In genomic region chr9:113522419-113522818, GRCh38 we compare ENCODE assay signal across 13 cellular contexts. TPM values are rescaled to one million over a fixed set of nuclear protein-coding genes. Genes with fewer than 3 reads are reported as not detected.
DNase-seq lines count a peak whose midpoint lies in the region; ATAC-seq and TF ChIP-seq lines count a peak whose summit lies in the region.
"Had no signal": no experiment of that assay in that cellular context is flagged by ENCODE, and none has a peak within 500 bp of the region (broad histone marks: within the 10 kb centered on the region; RNA-seq: fewer than 3 reads in every experiment).

No MANE protein-coding gene starts in this region.

- WGBS in neuronal stem cell (ENCODE audit: extremely low coverage in 2 of 2, insufficient read length in 2 of 2, insufficient replicate concordance in 1 of 2), 2 donors: no CpG with 5 or more reads among the region's 1 CpG
- WGBS in endodermal cell (ENCODE audit: insufficient coverage in 1 of 2, insufficient read length in 1 of 2), 2 experiments: 88 to 90% methylated on average over 1 of the region's 1 CpG

- no peak overlapping the region for H2BK15ac ChIP-seq in neuronal stem cell (ENCODE audit: low read length)

- peaks cover 81% of the 10 kb centered on the region for H3K4me1 ChIP-seq in CD4-positive, CD25-positive, alpha-beta regulatory T cell (ENCODE audit: control insufficient read depth, insufficient read depth, low read length, poor library complexity, severe bottlenecking)
- H3K4me1 ChIP-seq in KMS-11 (ENCODE audit: low read depth, poor library complexity, severe bottlenecking) (peaks cover 95% of the 10 kb centered on the region), neuronal stem cell (ENCODE audit: control insufficient read depth in 2 of 2, insufficient read depth in 1 of 2, low read depth in 1 of 2, low read length in 2 of 2) (peaks cover 6 to 9% of the 10 kb centered on the region in 2 donors), endodermal cell (ENCODE audit: control insufficient read depth, insufficient read depth, low read length) (no peaks in the 10 kb centered on the region)
- H3K4me1 ChIP-seq in effector memory CD4-positive, alpha-beta T cell (ENCODE audit: control insufficient read depth, insufficient read depth, low read length, poor library complexity, severe bottlenecking): peaks cover 67% of the 10 kb centered on the region

- H2BK5ac ChIP-seq in neuronal stem cell (ENCODE audit: low read length): no peak overlapping the region

- no peak overlapping the region for H3K4ac ChIP-seq in neuronal stem cell (ENCODE audit: low read length)

- H3K4me3 ChIP-seq in CD4-positive, CD25-positive, alpha-beta regulatory T cell (ENCODE audit: low read depth, low read length): peak overlapping the region; percentile 40
- no peak overlapping the region for H3K4me3 ChIP-seq in KMS-11 (IDR thresholded peaks at IDR 0.05; ENCODE audit: insufficient read depth, low read depth, low read length)
- H3K4me3 ChIP-seq in effector memory CD4-positive, alpha-beta T cell (ENCODE audit: insufficient read depth, low read depth, low read length, poor library complexity, severe bottlenecking): peak overlapping the region; percentile 30
- no peak overlapping the region for H3K4me3 ChIP-seq in neuronal stem cell (ENCODE audit: low read length in 2 of 2)
- no peak overlapping the region for H3K4me3 ChIP-seq in endodermal cell (ENCODE audit: low read length)

- no peak overlapping the region for H3K18ac ChIP-seq in neuronal stem cell (ENCODE audit: low read length)

- H3K27ac Mint-ChIP-seq in CD4-positive, CD25-positive, alpha-beta regulatory T cell: peak overlapping the region; percentile 48 to 85 (median 83)
- H3K27ac Mint-ChIP-seq in endodermal cell: no peak overlapping the region

- intact Hi-C loops in sciatic nerve (cut with DNase I): no loop called here

- no peak overlapping the region for H4K8ac ChIP-seq in neuronal stem cell (ENCODE audit: low read depth, low read length)

- peaks cover 43% of the 10 kb centered on the region; the same call in 1 of the 2 replicates for H3K79me2 ChIP-seq in KMS-11 (ENCODE audit: insufficient read depth, low read depth)

- H3K9ac ChIP-seq in KMS-11 (peak overlapping the region; percentile 55), neuronal stem cell (ENCODE audit: low read depth, low read length, poor library complexity) (no peak overlapping the region), endodermal cell (ENCODE audit: extremely low read depth, low read length, poor library complexity, severe bottlenecking) (no peak overlapping the region)
- H3K9ac ChIP-seq: SK-N-SH had no signal

- H3K9me3 ChIP-seq in CD4-positive, CD25-positive, alpha-beta regulatory T cell (ENCODE audit: control insufficient read depth in 2 of 2, low read length in 2 of 2): no peaks in the 10 kb centered on the region
- H3K9me3 ChIP-seq in effector memory CD4-positive, alpha-beta T cell (ENCODE audit: control insufficient read depth, low read length): no peaks in the 10 kb centered on the region
- H3K9me3 ChIP-seq in neuronal stem cell (replicated peaks in 1 of 2; ENCODE audit: control insufficient read depth in 2 of 2, insufficient read depth in 1 of 2, low read depth in 1 of 2, low read length in 2 of 2): no peaks in the 10 kb centered on the region
- no peaks in the 10 kb centered on the region for H3K9me3 ChIP-seq in endodermal cell (ENCODE audit: control insufficient read depth, low read length)
- H3K9me3 ChIP-seq: SK-N-SH had no signal

- H4K91ac ChIP-seq in neuronal stem cell (ENCODE audit: low read depth, low read length, poor library complexity): no peak overlapping the region

- peaks cover 18% of the 10 kb centered on the region for H3K36me3 ChIP-seq in CD4-positive, CD25-positive, alpha-beta regulatory T cell (ENCODE audit: control insufficient read depth, insufficient read depth, low read length)
- H3K36me3 ChIP-seq in KMS-11 (ENCODE audit: insufficient read depth): no peaks in the 10 kb centered on the region
- H3K36me3 ChIP-seq in effector memory CD4-positive, alpha-beta T cell (ENCODE audit: control insufficient read depth, insufficient read depth, low read length): peaks cover 10% of the 10 kb centered on the region
- H3K36me3 ChIP-seq in neuronal stem cell (replicated peaks in 1 of 2; ENCODE audit: control insufficient read depth in 2 of 2, insufficient read depth in 2 of 2, low read length in 2 of 2): peaks cover 0 to 13% of the 10 kb centered on the region in 2 donors
- no peaks in the 10 kb centered on the region for H3K36me3 ChIP-seq in endodermal cell (ENCODE audit: control insufficient read depth, insufficient read depth, low read length)

- no peaks in the 10 kb centered on the region for H3K27me3 Mint-ChIP-seq in CD4-positive, CD25-positive, alpha-beta regulatory T cell
- no peaks in the 10 kb centered on the region for H3K27me3 Mint-ChIP-seq in endodermal cell (ENCODE audit: insufficient read depth)

- TF ChIP-seq CTCF in KMS-11 (conservative IDR thresholded peaks at IDR 0.05; ENCODE audit: low read depth, low read length) (no peak), endodermal cell (conservative IDR thresholded peaks at IDR 0.05) (no peak)

- no peak overlapping the region for H3K14ac ChIP-seq in neuronal stem cell (ENCODE audit: low read length)

- H3K4me2 ChIP-seq in KMS-11 (peak overlapping the region; percentile 98), neuronal stem cell (ENCODE audit: insufficient read depth, low read length, poor library complexity, severe bottlenecking) (no peak overlapping the region)
- H3K4me2 ChIP-seq: SK-N-SH had no signal

- peak overlapping the region; percentile 58 for H3K23ac ChIP-seq in neuronal stem cell (ENCODE audit: low read depth, low read length, poor library complexity)

- no peak for DNase-seq in CD4-positive, CD25-positive, alpha-beta regulatory T cell
- DNase-seq in effector memory CD4-positive, alpha-beta T cell: no peak
- DNase-seq in neuronal stem cell (ENCODE audit: low spot score) (no peak), NOMO-1 treated with DMSO at 0.1 percent for 48 hours (lab: John Stamatoyannopoulos, UW; ENCODE audit: unreplicated experiment) (no peak), endodermal cell (no peak), sciatic nerve (ENCODE audit: low spot score) (no peak)
- DNase-seq: amygdala; effector CD8-positive, alpha-beta T cell; midbrain; NCI-H1436 treated with DMSO at 0.1 percent for 48 hours; SK-N-SH had no signal

- H3K4me1 Mint-ChIP-seq in CD4-positive, CD25-positive, alpha-beta regulatory T cell: peaks cover 32 to 97% (median 66%) of the 10 kb centered on the region in 4 donors
- H3K4me1 Mint-ChIP-seq in endodermal cell: no peaks in the 10 kb centered on the region

- H3K36me3 Mint-ChIP-seq in CD4-positive, CD25-positive, alpha-beta regulatory T cell: peaks cover 28% of the 10 kb centered on the region
- H3K36me3 Mint-ChIP-seq in endodermal cell (ENCODE audit: low read depth): no peaks in the 10 kb centered on the region

- no peaks in the 10 kb centered on the region for H3K9me3 Mint-ChIP-seq in CD4-positive, CD25-positive, alpha-beta regulatory T cell
- H3K9me3 Mint-ChIP-seq in endodermal cell: no peaks in the 10 kb centered on the region

- no peak for ATAC-seq in CD4-positive, CD25-positive, alpha-beta regulatory T cell (ENCODE audit: low read depth in 2 of 2)
- ATAC-seq in HG03354 (IDR thresholded peaks at IDR 0.05; ENCODE audit: poor library complexity, severe bottlenecking, unreplicated experiment) (no peak), sciatic nerve (no peak)

- no peaks in the 10 kb centered on the region for H3K79me1 ChIP-seq in neuronal stem cell (ENCODE audit: low read depth, low read length)

- no peaks in the 10 kb centered on the region for H3K27me3 ChIP-seq in CD4-positive, CD25-positive, alpha-beta regulatory T cell (ENCODE audit: control insufficient read depth, insufficient read depth, low read length)
- no peaks in the 10 kb centered on the region for H3K27me3 ChIP-seq in KMS-11 (ENCODE audit: insufficient read depth, low read depth)
- no peaks in the 10 kb centered on the region for H3K27me3 ChIP-seq in effector memory CD4-positive, alpha-beta T cell (replicated peaks; ENCODE audit: control insufficient read depth, insufficient read depth, low read length, poor library complexity, severe bottlenecking)
- H3K27me3 ChIP-seq in neuronal stem cell (ENCODE audit: control insufficient read depth in 3 of 3, insufficient read depth in 3 of 3, low read depth in 1 of 3, low read length in 3 of 3): no peaks in the 10 kb centered on the region
- no peaks in the 10 kb centered on the region for H3K27me3 ChIP-seq in endodermal cell (ENCODE audit: control insufficient read depth, insufficient read depth, low read length, poor library complexity, severe bottlenecking)

- no peak overlapping the region for H2AK5ac ChIP-seq in neuronal stem cell (ENCODE audit: low read depth, low read length)

- peak overlapping the region; percentile 21 for H2BK120ac ChIP-seq in neuronal stem cell (ENCODE audit: low read depth, low read length)

- H4K20me1 ChIP-seq in KMS-11 (ENCODE audit: insufficient read depth): no peaks in the 10 kb centered on the region

- H3K27ac ChIP-seq in CD4-positive, CD25-positive, alpha-beta regulatory T cell (ENCODE audit: insufficient read depth, low read length, poor library complexity, severe bottlenecking): no peak overlapping the region
- H3K27ac ChIP-seq in KMS-11 (peak overlapping the region; percentile 88), neuronal stem cell (replicated peaks; ENCODE audit: low read length) (no peak overlapping the region), endodermal cell (ENCODE audit: low read depth, low read length) (no peak overlapping the region)
- no peak overlapping the region for H3K27ac ChIP-seq in effector memory CD4-positive, alpha-beta T cell (ENCODE audit: insufficient read depth, low read length, poor library complexity, severe bottlenecking)

- 0 out of 2 replicates have a peak overlapping the region, but pooled peaks have one; percentile 15 for H2AFZ ChIP-seq in KMS-11 (ENCODE audit: low read depth)
- no peak overlapping the region for H2AFZ ChIP-seq in neuronal stem cell (ENCODE audit: low read length)

- no peak overlapping the region for H2BK12ac ChIP-seq in neuronal stem cell (ENCODE audit: low read length)

- peak overlapping the region; percentile 72 to 82 (median 76) for H3K4me3 Mint-ChIP-seq in CD4-positive, CD25-positive, alpha-beta regulatory T cell
- H3K4me3 Mint-ChIP-seq in endodermal cell: no peak overlapping the region

RNA-seq across cellular contexts. Expression of gene RGS3, which starts 58.9 kb away (rescaled TPM):
- 12.6 TPM for total RNA-seq in CD4-positive, CD25-positive, alpha-beta regulatory T cell
- 10 to 100 TPM in 3 of 4 donors, 1 to 10 TPM in 1; 8.5 to 15.5 (median 11.3) TPM for polyA plus RNA-seq in CD4-positive, CD25-positive, alpha-beta regulatory T cell
- 26.4 TPM for polyA plus RNA-seq in neuronal stem cell (2013, experiment 1 of 2)
- polyA plus RNA-seq in neuronal stem cell (2013, experiment 2 of 2): 26.2 TPM
- total RNA-seq in endodermal cell: 10 to 100 TPM; 20.7 to 40.3 TPM
- polyA plus RNA-seq in endodermal cell (2013, experiment 1 of 2): 40.4 TPM
- 38.4 TPM for polyA plus RNA-seq in endodermal cell (2013, experiment 2 of 2)
- total RNA-seq in sciatic nerve: 43.1 TPM

Comparison
In these comparisons a context has a peak if more than half of its experiments do, and no peak if none do; other contexts are left out.
1. H3K4me3 ChIP-seq: peak in CD4-positive, CD25-positive, alpha-beta regulatory T cell (single experiment) and effector memory CD4-positive, alpha-beta T cell (single experiment); none in KMS-11 (single experiment), neuronal stem cell (0 of 2) and endodermal cell (single experiment).